2 cellular contexts compared by ENCODE assay signal in the genomic region with DNA sequence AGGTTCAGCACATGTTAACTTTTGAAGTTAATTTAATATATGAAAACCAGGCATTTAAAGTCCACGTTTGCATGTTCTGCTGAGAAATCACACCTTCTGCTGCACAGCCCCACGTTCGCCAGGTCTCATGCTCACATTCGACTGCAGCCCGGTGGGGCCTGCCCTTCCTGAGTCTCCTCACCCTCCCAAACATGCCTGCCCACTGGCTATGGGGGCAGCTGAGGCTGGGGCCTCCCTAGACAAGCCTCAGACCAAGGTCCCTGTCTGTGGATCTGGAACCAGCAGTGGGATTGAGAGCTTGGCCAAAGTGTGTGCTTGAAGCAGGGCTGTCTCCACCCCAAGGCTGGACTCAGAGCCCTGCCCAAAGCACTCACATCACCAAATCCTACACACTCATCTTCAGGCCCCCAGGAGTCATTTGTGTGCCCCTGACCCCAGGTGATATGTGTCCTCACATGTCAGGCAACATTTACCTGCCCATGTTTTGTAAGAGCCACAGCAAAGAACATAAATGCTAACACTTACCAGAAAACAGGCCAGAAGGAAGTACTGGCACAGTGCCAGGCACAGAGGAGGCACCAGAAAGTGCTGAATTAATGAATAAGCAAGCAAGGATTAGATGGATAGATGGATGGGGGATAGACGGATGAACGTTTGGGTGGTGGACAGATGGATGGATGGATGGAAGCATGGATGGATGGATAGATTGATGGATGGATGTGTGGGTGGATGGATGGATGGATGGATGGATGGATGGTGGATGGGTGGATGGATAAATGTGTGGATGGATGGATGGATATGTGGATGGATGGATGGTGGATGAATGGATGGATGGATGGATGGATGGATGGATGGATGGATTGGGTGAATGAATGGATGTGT.
TF ChIP-seq lines count a peak whose summit lies in the region.

No MANE protein-coding gene starts in this region.

TF ChIP-seq in HEK293, 187 proteins besides CTCF, POLR2A, EP300 and RAD21:
- TF ChIP-seq SP7 (tag by site-specific recombination; IDR thresholded peaks at IDR 0.05) (no peak), ZNF670 (tag by site-specific recombination; IDR thresholded peaks at IDR 0.05; ENCODE audit: low read depth) (no peak), ZNF366 (tag by site-specific recombination; conservative IDR thresholded peaks at IDR 0.05) (peak; percentile 96), ZFHX2 (tag by site-specific recombination; conservative IDR thresholded peaks at IDR 0.05) (peak; percentile 20; the same call in 1 of the 2 replicates), ZBTB17 (tag by site-specific recombination; IDR thresholded peaks at IDR 0.05) (peak; percentile 81), ZNF571 (tag by site-specific recombination; IDR thresholded peaks at IDR 0.05) (0 out of 2 replicates have a peak, but pooled peaks have one; percentile 34), ZNF747 (tag by site-specific recombination; IDR thresholded peaks at IDR 0.05) (no peak)
- TF ChIP-seq, protein P1, sequence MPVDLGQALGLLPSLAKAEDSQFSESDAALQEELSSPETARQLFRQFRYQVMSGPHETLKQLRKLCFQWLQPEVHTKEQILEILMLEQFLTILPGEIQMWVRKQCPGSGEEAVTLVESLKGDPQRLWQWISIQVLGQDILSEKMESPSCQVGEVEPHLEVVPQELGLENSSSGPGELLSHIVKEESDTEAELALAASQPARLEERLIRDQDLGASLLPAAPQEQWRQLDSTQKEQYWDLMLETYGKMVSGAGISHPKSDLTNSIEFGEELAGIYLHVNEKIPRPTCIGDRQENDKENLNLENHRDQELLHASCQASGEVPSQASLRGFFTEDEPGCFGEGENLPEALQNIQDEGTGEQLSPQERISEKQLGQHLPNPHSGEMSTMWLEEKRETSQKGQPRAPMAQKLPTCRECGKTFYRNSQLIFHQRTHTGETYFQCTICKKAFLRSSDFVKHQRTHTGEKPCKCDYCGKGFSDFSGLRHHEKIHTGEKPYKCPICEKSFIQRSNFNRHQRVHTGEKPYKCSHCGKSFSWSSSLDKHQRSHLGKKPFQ (tag by site-specific recombination; IDR thresholded peaks at IDR 0.05) = no peak

TF ChIP-seq in GM12878, 131 proteins besides CTCF, POLR2A, EP300 and RAD21:
- TF ChIP-seq EZH2 (IDR thresholded peaks at IDR 0.05; ENCODE audit: borderline replicate concordance, control insufficient read depth, low read depth, low read length) (no peak), NFXL1 (IDR thresholded peaks at IDR 0.05; ENCODE audit: borderline replicate concordance) (no peak), CHD4 (IDR thresholded peaks at IDR 0.05) (no peak), ZZZ3 (IDR thresholded peaks at IDR 0.05; ENCODE audit: control insufficient read depth, insufficient read length, low read depth) (no peak), SMAD1 (IDR thresholded peaks at IDR 0.05; ENCODE audit: low read depth, partially characterized antibody) (peak; percentile 44)
- TF ChIP-seq, protein P2, sequence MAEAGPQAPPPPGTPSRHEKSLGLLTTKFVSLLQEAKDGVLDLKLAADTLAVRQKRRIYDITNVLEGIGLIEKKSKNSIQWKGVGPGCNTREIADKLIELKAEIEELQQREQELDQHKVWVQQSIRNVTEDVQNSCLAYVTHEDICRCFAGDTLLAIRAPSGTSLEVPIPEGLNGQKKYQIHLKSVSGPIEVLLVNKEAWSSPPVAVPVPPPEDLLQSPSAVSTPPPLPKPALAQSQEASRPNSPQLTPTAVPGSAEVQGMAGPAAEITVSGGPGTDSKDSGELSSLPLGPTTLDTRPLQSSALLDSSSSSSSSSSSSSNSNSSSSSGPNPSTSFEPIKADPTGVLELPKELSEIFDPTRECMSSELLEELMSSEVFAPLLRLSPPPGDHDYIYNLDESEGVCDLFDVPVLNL (IDR thresholded peaks at IDR 0.05; ENCODE audit: low read depth, low read length) = no peak
TF ChIP-seq in GM12878: peak in this region for 1.
